21 cellular contexts compared by ENCODE assay signal in genomic region chr6:106169517-106169916, GRCh38.
DNase-seq lines count a peak whose midpoint lies in the region; ATAC-seq, FAIRE-seq and TF ChIP-seq lines count a peak whose summit lies in the region.
"Had no signal": no experiment of that assay in that cellular context is flagged by ENCODE, and none has a peak within 500 bp of the region (broad histone marks: within the 10 kb centered on the region; RNA-seq: fewer than 3 reads in every experiment).

No MANE protein-coding gene starts in this region.

- no peaks in the 10 kb centered on the region for H3K9me3 ChIP-seq in HepG2 (ENCODE audit: low read length)
- H3K9me3 ChIP-seq: A549, Caco-2 had no signal

- no peak overlapping the region for H3K9ac ChIP-seq in HepG2 (ENCODE audit: insufficient read depth, low read depth, low read length)

- TF ChIP-seq RAD21 in HepG2 (CRISPR knock-in tag; IDR thresholded peaks at IDR 0.05), result no peak

- H3K9me3 Mint-ChIP-seq in activated CD4-positive, alpha-beta T cell treated with anti-CD3 and anti-CD28 coated beads for 36 hours (ENCODE audit: low read depth), result peaks cover 2% of the 10 kb centered on the region
- H3K9me3 Mint-ChIP-seq in activated naive CD4-positive, alpha-beta T cell treated with anti-CD3 and anti-CD28 coated beads, Interleukin-2, amount 50 U/mL, for 72 hours, result peaks cover 0 to 7% of the 10 kb centered on the region in 2 donors
- no peaks in the 10 kb centered on the region for H3K9me3 Mint-ChIP-seq in activated T-helper 17 cell treated with anti-CD3 and anti-CD28 coated beads, Interleukin-2, amount 50 U/mL, for 72 hours
- H3K9me3 Mint-ChIP-seq: CD4-positive, alpha-beta T cell; HFFc6 had no signal

- peaks cover 6% of the 10 kb centered on the region for H3K27me3 Mint-ChIP-seq in activated CD4-positive, alpha-beta T cell treated with anti-CD3 and anti-CD28 coated beads for 36 hours
- no peaks in the 10 kb centered on the region for H3K27me3 Mint-ChIP-seq in activated T-helper 17 cell treated with anti-CD3 and anti-CD28 coated beads, Interleukin-2, amount 50 U/mL, for 72 hours
- H3K27me3 Mint-ChIP-seq: CD4-positive, alpha-beta T cell had no signal

- in situ Hi-C loops in HepG2 (cut with HindIII; ENCODE audit: extremely low pct_ligation_motif_present, low pct_unique_long_range_greater_than_20kb), result no loop called here

- no peaks in the 10 kb centered on the region for H3K36me3 Mint-ChIP-seq in activated CD4-positive, alpha-beta T cell treated with anti-CD3 and anti-CD28 coated beads for 36 hours (ENCODE audit: low read depth)
- H3K36me3 Mint-ChIP-seq in activated naive CD4-positive, alpha-beta T cell treated with anti-CD3 and anti-CD28 coated beads, Interleukin-2, amount 50 U/mL, for 72 hours, result peaks cover 3 to 9% of the 10 kb centered on the region in 2 donors
- H3K36me3 Mint-ChIP-seq in activated T-helper 17 cell treated with anti-CD3 and anti-CD28 coated beads, Interleukin-2, amount 50 U/mL, for 72 hours (ENCODE audit: low read depth), result peaks cover 5% of the 10 kb centered on the region

- no peaks in the 10 kb centered on the region for H3K36me3 ChIP-seq in HepG2 (replicated peaks in 1 of 2; ENCODE audit: control insufficient read depth in 1 of 2, insufficient read depth in 2 of 2, low read length in 2 of 2)

- BruUV-seq in HepG2 (replicated peaks; lab: Mats Ljungman, UMichigan), result no TSS peak

- no peak for FAIRE-seq in HepG2 (lab: Jason Lieb, UNC)
- FAIRE-seq: A549, D721Med, G401.6, HTR-8/SVneo had no signal

- TF ChIP-seq CTCF in HepG2 (CRISPR knock-in tag; IDR thresholded peaks at IDR 0.05), result no peak

- TF ChIP-seq POLR2A in HepG2 (IDR thresholded peaks at IDR 0.05; ENCODE audit: insufficient read depth in 1 of 2, low read depth in 2 of 2, low read length in 2 of 2), result no peak

- WGBS in HepG2 (ENCODE audit: low lambda C conversion rate), result 27% methylated on average over 5 of the region's 5 CpGs

- H2AFZ ChIP-seq in HepG2 (ENCODE audit: low read length), result no peak overlapping the region

- peaks cover 49% of the 10 kb centered on the region for H3K4me1 Mint-ChIP-seq in activated CD4-positive, alpha-beta T cell treated with anti-CD3 and anti-CD28 coated beads for 36 hours
- peaks cover 41% of the 10 kb centered on the region for H3K4me1 Mint-ChIP-seq in activated T-helper 17 cell treated with anti-CD3 and anti-CD28 coated beads, Interleukin-2, amount 50 U/mL, for 72 hours

- POLR2A ChIA-PET in activated CD4-positive, alpha-beta T cell treated with anti-CD3 and anti-CD28 coated beads for 36 hours (lab: Charles Lee), result no interaction called here
- POLR2A ChIA-PET in HepG2 (lab: Yijun Ruan, JAX), result no interaction called here

- DNase-seq in activated CD4-positive, alpha-beta T cell treated with anti-CD3 and anti-CD28 coated beads for 36 hours, result no peak
- no peak for DNase-seq in activated CD4-positive, alpha-beta T cell treated with anti-CD3 and anti-CD28 coated beads, Interleukin-2, amount 50 U/mL, for 4 hours
- DNase-seq in activated naive CD4-positive, alpha-beta T cell treated with anti-CD3 and anti-CD28 coated beads, Interleukin-2, amount 50 U/mL, for 72 hours (ENCODE audit: low spot score in 2 of 2), result no peak
- no peak for DNase-seq in activated naive CD4-positive, alpha-beta T cell treated with anti-CD3 and anti-CD28 coated beads, Interleukin-2, amount 50 U/mL, for 16 hours
- no peak for DNase-seq in stimulated activated naive CD8-positive, alpha-beta T cell treated with anti-CD3 and anti-CD28 coated beads, Interleukin-15, Interleukin-2, amounts not matched to agents 100 U/mL and 50 U/mL, for 24 hours
- DNase-seq in stimulated activated CD4-positive, alpha-beta T cell treated with anti-CD3 and anti-CD28 coated beads, Interleukin-4, amount 100 ng/mL, for 4 hours, result no peak
- no peak for DNase-seq in HepG2 (ENCODE audit: low spot score)
- DNase-seq: AML-193; Caco-2; CD4-positive, alpha-beta T cell; GOT3; H7; HFFc6 had no signal

- peak; percentile 33 for ATAC-seq in activated CD4-positive, alpha-beta T cell treated with anti-CD3 and anti-CD28 coated beads for 36 hours
- peak; percentile 32 to 55 for ATAC-seq in activated naive CD4-positive, alpha-beta T cell treated with anti-CD3 and anti-CD28 coated beads, Interleukin-2, amount 50 U/mL, for 72 hours
- ATAC-seq in activated T-helper 17 cell treated with anti-CD3 and anti-CD28 coated beads, Interleukin-2, amount 50 U/mL, for 72 hours (replicated peaks), result peak; percentile 37
- peak; percentile 21 for ATAC-seq in stimulated activated naive CD8-positive, alpha-beta T cell treated with anti-CD3 and anti-CD28 coated beads, Interleukin-15, Interleukin-2, amounts not matched to agents 100 U/mL and 50 U/mL, for 24 hours
- no peak for ATAC-seq in HepG2
- ATAC-seq: A549, HCT116 had no signal

- no peaks in the 10 kb centered on the region for H3K79me2 ChIP-seq in HepG2 (ENCODE audit: insufficient read depth, low read length)

- intact Hi-C loops in activated CD4-positive, alpha-beta T cell treated with anti-CD3 and anti-CD28 coated beads for 36 hours (cut with DNase I, micrococcal nuclease), result no loop called here
- intact Hi-C loops in HepG2 (cut with micrococcal nuclease; ENCODE audit: unreplicated experiment), result no loop called here

- CTCF ChIA-PET in activated CD4-positive, alpha-beta T cell treated with anti-CD3 and anti-CD28 coated beads for 36 hours (lab: Charles Lee), result interaction anchor here (1.7 to 1.8 kb wide), 2 partner anchors 16 to 54 kb away, joined by 4 to 6 read pairs; no protein-coding TSS in a partner anchor
- CTCF ChIA-PET in HepG2 (lab: Yijun Ruan, JAX; ENCODE audit: low intra/inter-chr PET ratio, low total read pairs), result no interaction called here

- no peak overlapping the region for H3K27ac Mint-ChIP-seq in activated CD4-positive, alpha-beta T cell treated with anti-CD3 and anti-CD28 coated beads for 36 hours
- no peak overlapping the region for H3K27ac Mint-ChIP-seq in activated naive CD4-positive, alpha-beta T cell treated with anti-CD3 and anti-CD28 coated beads, Interleukin-2, amount 50 U/mL, for 72 hours
- peak overlapping the region; percentile 20 for H3K27ac Mint-ChIP-seq in activated T-helper 17 cell treated with anti-CD3 and anti-CD28 coated beads, Interleukin-2, amount 50 U/mL, for 72 hours
- H3K27ac Mint-ChIP-seq: CD4-positive, alpha-beta T cell; HFFc6 had no signal

- no peak overlapping the region for H3K4me3 Mint-ChIP-seq in activated CD4-positive, alpha-beta T cell treated with anti-CD3 and anti-CD28 coated beads for 36 hours
- peak overlapping the region; percentile 14 for H3K4me3 Mint-ChIP-seq in activated T-helper 17 cell treated with anti-CD3 and anti-CD28 coated beads, Interleukin-2, amount 50 U/mL, for 72 hours
- H3K4me3 Mint-ChIP-seq: CD4-positive, alpha-beta T cell; HFFc6 had no signal

- H3K4me3 ChIP-seq in HepG2 (replicated peaks in 1 of 3; ENCODE audit: insufficient read depth in 1 of 3, low read depth in 2 of 3, low read length in 3 of 3), result no peak overlapping the region
- H3K4me3 ChIP-seq: A549 had no signal

- H3K4me2 ChIP-seq in HepG2 (ENCODE audit: low read depth, low read length), result no peak overlapping the region
- H3K4me2 ChIP-seq: A549 had no signal

- H3K27ac ChIP-seq in HepG2 (ENCODE audit: extremely low read length, insufficient read depth, low read length), result no peak overlapping the region
- H3K27ac ChIP-seq: 22Rv1, A549, C4-2B had no signal

- no peaks in the 10 kb centered on the region; a peak in 1 of 5 replicates for H3K27me3 ChIP-seq in HepG2 (ENCODE audit: control insufficient read depth in 1 of 2, insufficient read depth in 2 of 2, low read length in 2 of 2)

- peaks cover 10% of the 10 kb centered on the region for H3K4me1 ChIP-seq in HepG2 (ENCODE audit: insufficient read depth, low read length)
- H3K4me1 ChIP-seq: A549, Caco-2 had no signal

- H4K20me1 ChIP-seq in HepG2 (ENCODE audit: insufficient read depth, low read length), result no peaks in the 10 kb centered on the region

- no peak for TF ChIP-seq EP300 in HepG2 (IDR thresholded peaks at IDR 0.05; ENCODE audit: low read depth in 2 of 2, low read length in 2 of 2)
- TF ChIP-seq EP300 in HepG2 (CRISPR knock-in tag; IDR thresholded peaks at IDR 0.05; ENCODE audit: borderline replicate concordance), result no peak

TF ChIP-seq in HepG2, 621 proteins besides CTCF, POLR2A, EP300 and RAD21 (continues in another document):
- no peak for TF ChIP-seq FOXA1 (IDR thresholded peaks at IDR 0.05)
- no peak for TF ChIP-seq FOXA1 (CRISPR knock-in tag; IDR thresholded peaks at IDR 0.05)
- no peak for TF ChIP-seq MTA3 (CRISPR knock-in tag; IDR thresholded peaks at IDR 0.05)
- TF ChIP-seq, protein P1, sequence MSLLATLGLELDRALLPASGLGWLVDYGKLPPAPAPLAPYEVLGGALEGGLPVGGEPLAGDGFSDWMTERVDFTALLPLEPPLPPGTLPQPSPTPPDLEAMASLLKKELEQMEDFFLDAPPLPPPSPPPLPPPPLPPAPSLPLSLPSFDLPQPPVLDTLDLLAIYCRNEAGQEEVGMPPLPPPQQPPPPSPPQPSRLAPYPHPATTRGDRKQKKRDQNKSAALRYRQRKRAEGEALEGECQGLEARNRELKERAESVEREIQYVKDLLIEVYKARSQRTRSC (CRISPR knock-in tag; IDR thresholded peaks at IDR 0.05; ENCODE audit: low read depth), result no peak
- no peak for TF ChIP-seq PHF21A (CRISPR knock-in tag; IDR thresholded peaks at IDR 0.05)
- no peak for TF ChIP-seq SP5 (CRISPR knock-in tag; IDR thresholded peaks at IDR 0.05; ENCODE audit: borderline replicate concordance, low read depth)
- TF ChIP-seq ZNF816 (CRISPR knock-in tag; IDR thresholded peaks at IDR 0.05; ENCODE audit: borderline replicate concordance), result no peak
- TF ChIP-seq ZNF207 (IDR thresholded peaks at IDR 0.05; ENCODE audit: borderline replicate concordance), result no peak
- no peak for TF ChIP-seq ATF7 (IDR thresholded peaks at IDR 0.05)
- no peak for TF ChIP-seq ATF7 (CRISPR knock-in tag; IDR thresholded peaks at IDR 0.05)
- no peak for TF ChIP-seq PHB2 (IDR thresholded peaks at IDR 0.05; ENCODE audit: partially characterized antibody)
- TF ChIP-seq ZNF496 (CRISPR knock-in tag; IDR thresholded peaks at IDR 0.05; ENCODE audit: insufficient replicate concordance), result no peak
- TF ChIP-seq CBX5 (CRISPR knock-in tag; IDR thresholded peaks at IDR 0.05; ENCODE audit: borderline replicate concordance), result no peak
- no peak for TF ChIP-seq ZNF275 (CRISPR knock-in tag; IDR thresholded peaks at IDR 0.05; ENCODE audit: borderline replicate concordance)
